In genomic region chr15:70530035-70530499, GRCh38 we compare ENCODE assay signal across 19 cellular contexts.
DNase-seq lines count a peak whose midpoint lies in the region; ATAC-seq, FAIRE-seq and TF ChIP-seq lines count a peak whose summit lies in the region.
"Had no signal": no experiment of that assay in that cellular context is flagged by ENCODE, and none has a peak within 500 bp of the region (broad histone marks: within the 10 kb centered on the region; RNA-seq: fewer than 3 reads in every experiment).

No MANE protein-coding gene starts in this region.

- H3K9me3 ChIP-seq in HepG2 (ENCODE audit: low read length) (no peaks in the 10 kb centered on the region), right lobe of liver (no peaks in the 10 kb centered on the region), left ventricle myocardium inferior (replicated peaks) (no peaks in the 10 kb centered on the region), A673 (ENCODE audit: low read depth, low read length, poor library complexity, severe bottlenecking) (no peaks in the 10 kb centered on the region)
- H3K9me3 ChIP-seq: breast epithelium, testis had no signal

- CTCF ChIA-PET in HepG2 (lab: Yijun Ruan, JAX; ENCODE audit: low intra/inter-chr PET ratio, low total read pairs) (no interaction called here), A673 (lab: Charles Lee) (no interaction called here)
- CTCF ChIA-PET in activated CD8-positive, alpha-beta T cell treated with anti-CD3 and anti-CD28 coated beads for 36 hours (lab: Charles Lee), result no interaction called here

- FAIRE-seq in HepG2 (lab: Jason Lieb, UNC), result no peak
- FAIRE-seq in RCC 7860 (lab: Jason Lieb, UNC), result no peak
- FAIRE-seq: GM18507 had no signal

- TF ChIP-seq EP300 in HepG2 (IDR thresholded peaks at IDR 0.05; ENCODE audit: low read depth in 2 of 2, low read length in 2 of 2) (no peak), HepG2 (CRISPR knock-in tag; IDR thresholded peaks at IDR 0.05; ENCODE audit: borderline replicate concordance) (no peak)

- ATAC-seq in HepG2 (no peak), right lobe of liver (no peak), GM19397 (IDR thresholded peaks at IDR 0.05; ENCODE audit: unreplicated experiment) (no peak)
- no peak for ATAC-seq in activated CD8-positive, alpha-beta T cell treated with anti-CD3 and anti-CD28 coated beads for 36 hours
- ATAC-seq: activated T-cell treated with anti-CD3 and anti-CD28 coated beads, Interleukin-2, amount 50 U/mL, for 4 hours had no signal

- peaks cover 3% of the 10 kb centered on the region for H3K9me3 Mint-ChIP-seq in activated CD8-positive, alpha-beta T cell treated with anti-CD3 and anti-CD28 coated beads for 36 hours

- peaks cover 2% of the 10 kb centered on the region for H3K36me3 Mint-ChIP-seq in activated CD8-positive, alpha-beta T cell treated with anti-CD3 and anti-CD28 coated beads for 36 hours (ENCODE audit: low read depth)

- H3K27me3 Mint-ChIP-seq in activated CD8-positive, alpha-beta T cell treated with anti-CD3 and anti-CD28 coated beads for 36 hours, result no peaks in the 10 kb centered on the region

- H3K27ac ChIP-seq in HepG2 (ENCODE audit: extremely low read length, insufficient read depth, low read length) (no peak overlapping the region), right lobe of liver (no peak overlapping the region), left ventricle myocardium inferior (replicated peaks) (no peak overlapping the region), A673 (ENCODE audit: low read depth, low read length, poor library complexity, severe bottlenecking) (no peak overlapping the region)
- H3K27ac ChIP-seq: breast epithelium, testis had no signal

- no peaks in the 10 kb centered on the region for H4K20me1 ChIP-seq in HepG2 (ENCODE audit: insufficient read depth, low read length)

- no peak for TF ChIP-seq RAD21 in HepG2 (CRISPR knock-in tag; IDR thresholded peaks at IDR 0.05)

- peak overlapping the region; percentile 3 for H3K27ac Mint-ChIP-seq in activated CD8-positive, alpha-beta T cell treated with anti-CD3 and anti-CD28 coated beads for 36 hours

- TF ChIP-seq CTCF in HepG2 (CRISPR knock-in tag; IDR thresholded peaks at IDR 0.05), result no peak
- no peak for TF ChIP-seq CTCF in right lobe of liver (IDR thresholded peaks at IDR 0.05)
- TF ChIP-seq CTCF in activated CD8-positive, alpha-beta T cell treated with anti-CD3 and anti-CD28 coated beads for 36 hours (IDR thresholded peaks at IDR 0.05), result no peak
- TF ChIP-seq CTCF in left ventricle myocardium inferior (IDR thresholded peaks at IDR 0.05; ENCODE audit: borderline replicate concordance), result no peak
- no peak for TF ChIP-seq CTCF in A673 (conservative IDR thresholded peaks at IDR 0.05; ENCODE audit: low read depth, low read length)

- H3K79me2 ChIP-seq in HepG2 (ENCODE audit: insufficient read depth, low read length), result no peaks in the 10 kb centered on the region

- H3K36me3 ChIP-seq in HepG2 (replicated peaks in 1 of 2; ENCODE audit: control insufficient read depth in 1 of 2, insufficient read depth in 2 of 2, low read length in 2 of 2) (no peaks in the 10 kb centered on the region), right lobe of liver (no peaks in the 10 kb centered on the region), left ventricle myocardium inferior (no peaks in the 10 kb centered on the region), A673 (ENCODE audit: insufficient read depth, low read length, poor library complexity, severe bottlenecking) (no peaks in the 10 kb centered on the region)
- H3K36me3 ChIP-seq: breast epithelium had no signal

- DNase-seq in HepG2 (ENCODE audit: low spot score) (no peak), right lobe of liver (no peak), left ventricle myocardium inferior (peak; percentile 29), ureter (ENCODE audit: low spot score) (peak; percentile 7), A673 (ENCODE audit: low spot score) (no peak), RCC 7860 (ENCODE audit: low spot score) (no peak)
- no peak for DNase-seq in activated CD8-positive, alpha-beta T cell treated with anti-CD3 and anti-CD28 coated beads for 36 hours
- DNase-seq: activated T-cell treated with anti-CD3 and anti-CD28 coated beads, Interleukin-2, amount 50 U/mL, for 4 hours; Calu3; EL; foreskin melanocyte; midbrain; NCI-H1417; NCI-H2107; NCI-H510A treated with DMSO at 0.1 percent for 48 hours; testis had no signal

- POLR2A ChIA-PET in HepG2 (lab: Yijun Ruan, JAX), result no interaction called here
- POLR2A ChIA-PET in activated CD8-positive, alpha-beta T cell treated with anti-CD3 and anti-CD28 coated beads for 36 hours (lab: Charles Lee), result interaction anchor here (0.9 to 1.6 kb wide), 2 partner anchors 26 to 38 kb away, joined by 4 read pairs; no protein-coding TSS in a partner anchor
- POLR2A ChIA-PET in A673 (lab: Charles Lee; ENCODE audit: low non-redundant PET), result no interaction called here

- H2AFZ ChIP-seq in HepG2 (ENCODE audit: low read length), result no peak overlapping the region

- TF ChIP-seq POLR2A in HepG2 (IDR thresholded peaks at IDR 0.05; ENCODE audit: insufficient read depth in 1 of 2, low read depth in 2 of 2, low read length in 2 of 2) (no peak), right lobe of liver (IDR thresholded peaks at IDR 0.05) (no peak)

- peaks cover 70% of the 10 kb centered on the region for H3K4me1 Mint-ChIP-seq in activated CD8-positive, alpha-beta T cell treated with anti-CD3 and anti-CD28 coated beads for 36 hours (ENCODE audit: low read depth)

- WGBS in HepG2 (ENCODE audit: low lambda C conversion rate), result 15% methylated on average over 5 of the region's 5 CpGs
- WGBS in right lobe of liver (ENCODE audit: insufficient coverage, low coverage, low lambda C conversion rate, missing lambda C conversion rate), result 84% methylated on average over 5 of the region's 5 CpGs

- intact Hi-C loops in HepG2 (cut with micrococcal nuclease; ENCODE audit: unreplicated experiment), result no loop called here
- intact Hi-C loops in right lobe of liver (cut with DNase I), result no loop called here
- intact Hi-C loops in activated CD8-positive, alpha-beta T cell treated with anti-CD3 and anti-CD28 coated beads for 36 hours (cut with micrococcal nuclease), result no loop called here
- intact Hi-C loops in left ventricle myocardium inferior (cut with micrococcal nuclease), result no loop called here
- intact Hi-C loops in A673 (cut with micrococcal nuclease; ENCODE audit: unreplicated experiment), result no loop called here

- H3K4me3 Mint-ChIP-seq in activated CD8-positive, alpha-beta T cell treated with anti-CD3 and anti-CD28 coated beads for 36 hours, result no peak overlapping the region
- H3K4me3 Mint-ChIP-seq: activated T-cell treated with anti-CD3 and anti-CD28 coated beads, Interleukin-2, amount 50 U/mL, for 4 hours had no signal

- no peak overlapping the region for H3K9ac ChIP-seq in HepG2 (ENCODE audit: insufficient read depth, low read depth, low read length)

- no peak overlapping the region for H3K4me3 ChIP-seq in HepG2 (replicated peaks in 1 of 3; ENCODE audit: insufficient read depth in 1 of 3, low read depth in 2 of 3, low read length in 3 of 3)
- H3K4me3 ChIP-seq in right lobe of liver, result no peak overlapping the region
- no peak overlapping the region for H3K4me3 ChIP-seq in left ventricle myocardium inferior
- H3K4me3 ChIP-seq in A673 (ENCODE audit: low read depth, low read length, poor library complexity, severe bottlenecking), result no peak overlapping the region
- H3K4me3 ChIP-seq: breast epithelium, testis had no signal

- no TSS peak for BruUV-seq in HepG2 (replicated peaks; lab: Mats Ljungman, UMichigan)
- BruUV-seq in A673 (replicated peaks; lab: Mats Ljungman, UMichigan), result no TSS peak

- in situ Hi-C loops in HepG2 (cut with HindIII; ENCODE audit: extremely low pct_ligation_motif_present, low pct_unique_long_range_greater_than_20kb), result no loop called here

- peaks cover 41% of the 10 kb centered on the region for H3K4me1 ChIP-seq in HepG2 (ENCODE audit: insufficient read depth, low read length)
- peaks cover 0 to 4% (median 0%) of the 10 kb centered on the region in 4 donors for H3K4me1 ChIP-seq in right lobe of liver
- no peaks in the 10 kb centered on the region for H3K4me1 ChIP-seq in left ventricle myocardium inferior
- H3K4me1 ChIP-seq in A673 (ENCODE audit: insufficient read depth, low read length, poor library complexity, severe bottlenecking), result peaks cover 46% of the 10 kb centered on the region
- H3K4me1 ChIP-seq: breast epithelium, testis had no signal

- peaks cover 1 to 10% of the 10 kb centered on the region in 2 experiments; a peak in 2 of 5 replicates for H3K27me3 ChIP-seq in HepG2 (ENCODE audit: control insufficient read depth in 1 of 2, insufficient read depth in 2 of 2, low read length in 2 of 2)
- H3K27me3 ChIP-seq in right lobe of liver, result no peaks in the 10 kb centered on the region
- peaks cover 30% of the 10 kb centered on the region for H3K27me3 ChIP-seq in left ventricle myocardium inferior (ENCODE audit: low read depth)
- no peaks in the 10 kb centered on the region for H3K27me3 ChIP-seq in A673 (replicated peaks; ENCODE audit: insufficient read depth, low read depth, low read length, poor library complexity)
- H3K27me3 ChIP-seq: breast epithelium, testis had no signal

- no peak overlapping the region for H3K4me2 ChIP-seq in HepG2 (ENCODE audit: low read depth, low read length)

TF ChIP-seq in HepG2, 621 proteins besides CTCF, POLR2A, EP300 and RAD21 (continues in another document):
- TF ChIP-seq MNT (IDR thresholded peaks at IDR 0.05), result 0 out of 2 replicates have a peak, but pooled peaks have one; percentile 4
- TF ChIP-seq REL (CRISPR knock-in tag; conservative IDR thresholded peaks at IDR 0.05), result no peak
- TF ChIP-seq IRF2 (CRISPR knock-in tag; IDR thresholded peaks at IDR 0.05), result no peak
- no peak for TF ChIP-seq ZSCAN30 (CRISPR knock-in tag; IDR thresholded peaks at IDR 0.05)
- TF ChIP-seq ZNF567 (CRISPR knock-in tag; IDR thresholded peaks at IDR 0.05; ENCODE audit: borderline replicate concordance), result no peak
- 0 out of 2 replicates have a peak, but pooled peaks have one; percentile 56 for TF ChIP-seq PLRG1 (conservative IDR thresholded peaks at IDR 0.05)
- no peak for TF ChIP-seq U2AF1 (optimal IDR thresholded peaks at IDR 0.05; ENCODE audit: low read depth, low read length)
- peak; percentile 49; the same call in 1 of the 2 replicates for TF ChIP-seq ATM (IDR thresholded peaks at IDR 0.05; ENCODE audit: borderline replicate concordance)

Comparison
In these comparisons a context has a peak if more than half of its experiments do, and no peak if none do; other contexts are left out.
1. DNase-seq: peak in left ventricle myocardium inferior (single experiment) and ureter (single experiment); none in HepG2 (single experiment), right lobe of liver (0 of 3), activated CD8-positive, alpha-beta T cell treated with anti-CD3 and anti-CD28 coated beads for 36 hours (single experiment), A673 (single experiment) and RCC 7860 (single experiment).